Comparison of ENCODE assay signal across 1 cellular context in the genomic region with DNA sequence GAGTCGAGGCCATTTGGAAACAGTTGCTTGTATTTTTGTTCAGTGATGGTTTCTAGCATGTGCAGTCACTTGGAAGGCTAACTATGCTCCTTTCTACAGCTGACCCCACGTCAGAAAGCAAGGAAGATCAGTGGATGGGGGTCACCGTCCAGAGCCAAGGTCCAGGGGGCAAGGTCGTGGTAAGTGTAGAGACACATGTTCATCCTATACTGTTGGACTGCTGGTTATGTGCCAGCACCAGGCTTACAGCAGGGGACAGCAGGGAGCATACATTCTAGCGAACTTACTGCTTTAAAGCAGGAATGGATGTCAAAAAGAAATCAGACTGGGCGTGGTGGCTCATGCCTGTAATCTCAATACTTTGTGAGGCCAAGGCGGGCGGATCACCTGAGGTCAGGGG.
TF ChIP-seq lines count a peak whose summit lies in the region.

No MANE protein-coding gene starts in this region.

TF ChIP-seq in GM12878, 131 proteins besides CTCF, POLR2A, EP300 and RAD21 (continued from another document):
- TF ChIP-seq, protein P1, sequence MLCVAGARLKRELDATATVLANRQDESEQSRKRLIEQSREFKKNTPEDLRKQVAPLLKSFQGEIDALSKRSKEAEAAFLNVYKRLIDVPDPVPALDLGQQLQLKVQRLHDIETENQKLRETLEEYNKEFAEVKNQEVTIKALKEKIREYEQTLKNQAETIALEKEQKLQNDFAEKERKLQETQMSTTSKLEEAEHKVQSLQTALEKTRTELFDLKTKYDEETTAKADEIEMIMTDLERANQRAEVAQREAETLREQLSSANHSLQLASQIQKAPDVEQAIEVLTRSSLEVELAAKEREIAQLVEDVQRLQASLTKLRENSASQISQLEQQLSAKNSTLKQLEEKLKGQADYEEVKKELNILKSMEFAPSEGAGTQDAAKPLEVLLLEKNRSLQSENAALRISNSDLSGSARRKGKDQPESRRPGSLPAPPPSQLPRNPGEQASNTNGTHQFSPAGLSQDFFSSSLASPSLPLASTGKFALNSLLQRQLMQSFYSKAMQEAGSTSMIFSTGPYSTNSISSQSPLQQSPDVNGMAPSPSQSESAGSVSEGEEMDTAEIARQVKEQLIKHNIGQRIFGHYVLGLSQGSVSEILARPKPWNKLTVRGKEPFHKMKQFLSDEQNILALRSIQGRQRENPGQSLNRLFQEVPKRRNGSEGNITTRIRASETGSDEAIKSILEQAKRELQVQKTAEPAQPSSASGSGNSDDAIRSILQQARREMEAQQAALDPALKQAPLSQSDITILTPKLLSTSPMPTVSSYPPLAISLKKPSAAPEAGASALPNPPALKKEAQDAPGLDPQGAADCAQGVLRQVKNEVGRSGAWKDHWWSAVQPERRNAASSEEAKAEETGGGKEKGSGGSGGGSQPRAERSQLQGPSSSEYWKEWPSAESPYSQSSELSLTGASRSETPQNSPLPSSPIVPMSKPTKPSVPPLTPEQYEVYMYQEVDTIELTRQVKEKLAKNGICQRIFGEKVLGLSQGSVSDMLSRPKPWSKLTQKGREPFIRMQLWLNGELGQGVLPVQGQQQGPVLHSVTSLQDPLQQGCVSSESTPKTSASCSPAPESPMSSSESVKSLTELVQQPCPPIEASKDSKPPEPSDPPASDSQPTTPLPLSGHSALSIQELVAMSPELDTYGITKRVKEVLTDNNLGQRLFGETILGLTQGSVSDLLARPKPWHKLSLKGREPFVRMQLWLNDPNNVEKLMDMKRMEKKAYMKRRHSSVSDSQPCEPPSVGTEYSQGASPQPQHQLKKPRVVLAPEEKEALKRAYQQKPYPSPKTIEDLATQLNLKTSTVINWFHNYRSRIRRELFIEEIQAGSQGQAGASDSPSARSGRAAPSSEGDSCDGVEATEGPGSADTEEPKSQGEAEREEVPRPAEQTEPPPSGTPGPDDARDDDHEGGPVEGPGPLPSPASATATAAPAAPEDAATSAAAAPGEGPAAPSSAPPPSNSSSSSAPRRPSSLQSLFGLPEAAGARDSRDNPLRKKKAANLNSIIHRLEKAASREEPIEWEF (IDR thresholded peaks at IDR 0.05; ENCODE audit: insufficient replicate concordance, low read depth, low read length), result no peak
- TF ChIP-seq ETV6 (conservative IDR thresholded peaks at IDR 0.05 in 1 of 2, IDR thresholded peaks at IDR 0.05 in 1 of 2; ENCODE audit: borderline replicate concordance in 1 of 2, low read depth in 1 of 2), result no peak
- TF ChIP-seq CHD4 (IDR thresholded peaks at IDR 0.05), result no peak
- TF ChIP-seq TARDBP (IDR thresholded peaks at IDR 0.05; ENCODE audit: borderline replicate concordance), result no peak
- TF ChIP-seq POLR2AphosphoS5 (IDR thresholded peaks at IDR 0.05; ENCODE audit: low read length), result no peak
- TF ChIP-seq, protein P2, sequence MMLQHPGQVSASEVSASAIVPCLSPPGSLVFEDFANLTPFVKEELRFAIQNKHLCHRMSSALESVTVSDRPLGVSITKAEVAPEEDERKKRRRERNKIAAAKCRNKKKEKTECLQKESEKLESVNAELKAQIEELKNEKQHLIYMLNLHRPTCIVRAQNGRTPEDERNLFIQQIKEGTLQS (IDR thresholded peaks at IDR 0.05; ENCODE audit: borderline replicate concordance, extremely low read depth, low read depth, low read length), result no peak
- no peak for TF ChIP-seq TBL1XR1 (IDR thresholded peaks at IDR 0.05; ENCODE audit: low read depth, low read length)
- no peak for TF ChIP-seq RFX5 (IDR thresholded peaks at IDR 0.05; ENCODE audit: low read depth, low read length)
- TF ChIP-seq NFYA (IDR thresholded peaks at IDR 0.05; ENCODE audit: borderline replicate concordance, low read depth, low read length), result no peak
- no peak for TF ChIP-seq NR2C1 (IDR thresholded peaks at IDR 0.05)
- no peak for TF ChIP-seq SIX5 (IDR thresholded peaks at IDR 0.05; ENCODE audit: low read depth, low read length, severe bottlenecking)
- no peak for TF ChIP-seq FOXM1 (IDR thresholded peaks at IDR 0.05; ENCODE audit: low read depth, low read length)
- TF ChIP-seq, protein P3, sequence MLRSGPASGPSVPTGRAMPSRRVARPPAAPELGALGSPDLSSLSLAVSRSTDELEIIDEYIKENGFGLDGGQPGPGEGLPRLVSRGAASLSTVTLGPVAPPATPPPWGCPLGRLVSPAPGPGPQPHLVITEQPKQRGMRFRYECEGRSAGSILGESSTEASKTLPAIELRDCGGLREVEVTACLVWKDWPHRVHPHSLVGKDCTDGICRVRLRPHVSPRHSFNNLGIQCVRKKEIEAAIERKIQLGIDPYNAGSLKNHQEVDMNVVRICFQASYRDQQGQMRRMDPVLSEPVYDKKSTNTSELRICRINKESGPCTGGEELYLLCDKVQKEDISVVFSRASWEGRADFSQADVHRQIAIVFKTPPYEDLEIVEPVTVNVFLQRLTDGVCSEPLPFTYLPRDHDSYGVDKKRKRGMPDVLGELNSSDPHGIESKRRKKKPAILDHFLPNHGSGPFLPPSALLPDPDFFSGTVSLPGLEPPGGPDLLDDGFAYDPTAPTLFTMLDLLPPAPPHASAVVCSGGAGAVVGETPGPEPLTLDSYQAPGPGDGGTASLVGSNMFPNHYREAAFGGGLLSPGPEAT (IDR thresholded peaks at IDR 0.05; ENCODE audit: low read depth), result no peak
- TF ChIP-seq, protein P4, sequence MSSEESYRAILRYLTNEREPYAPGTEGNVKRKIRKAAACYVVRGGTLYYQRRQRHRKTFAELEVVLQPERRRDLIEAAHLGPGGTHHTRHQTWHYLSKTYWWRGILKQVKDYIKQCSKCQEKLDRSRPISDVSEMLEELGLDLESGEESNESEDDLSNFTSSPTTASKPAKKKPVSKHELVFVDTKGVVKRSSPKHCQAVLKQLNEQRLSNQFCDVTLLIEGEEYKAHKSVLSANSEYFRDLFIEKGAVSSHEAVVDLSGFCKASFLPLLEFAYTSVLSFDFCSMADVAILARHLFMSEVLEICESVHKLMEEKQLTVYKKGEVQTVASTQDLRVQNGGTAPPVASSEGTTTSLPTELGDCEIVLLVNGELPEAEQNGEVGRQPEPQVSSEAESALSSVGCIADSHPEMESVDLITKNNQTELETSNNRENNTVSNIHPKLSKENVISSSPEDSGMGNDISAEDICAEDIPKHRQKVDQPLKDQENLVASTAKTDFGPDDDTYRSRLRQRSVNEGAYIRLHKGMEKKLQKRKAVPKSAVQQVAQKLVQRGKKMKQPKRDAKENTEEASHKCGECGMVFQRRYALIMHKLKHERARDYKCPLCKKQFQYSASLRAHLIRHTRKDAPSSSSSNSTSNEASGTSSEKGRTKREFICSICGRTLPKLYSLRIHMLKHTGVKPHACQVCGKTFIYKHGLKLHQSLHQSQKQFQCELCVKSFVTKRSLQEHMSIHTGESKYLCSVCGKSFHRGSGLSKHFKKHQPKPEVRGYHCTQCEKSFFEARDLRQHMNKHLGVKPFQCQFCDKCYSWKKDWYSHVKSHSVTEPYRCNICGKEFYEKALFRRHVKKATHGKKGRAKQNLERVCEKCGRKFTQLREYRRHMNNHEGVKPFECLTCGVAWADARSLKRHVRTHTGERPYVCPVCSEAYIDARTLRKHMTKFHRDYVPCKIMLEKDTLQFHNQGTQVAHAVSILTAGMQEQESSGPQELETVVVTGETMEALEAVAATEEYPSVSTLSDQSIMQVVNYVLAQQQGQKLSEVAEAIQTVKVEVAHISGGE (CRISPR knock-in tag; IDR thresholded peaks at IDR 0.05), result no peak
- TF ChIP-seq YY1 (IDR thresholded peaks at IDR 0.05; ENCODE audit: low read depth, low read length), result no peak
